In the genomic region with DNA sequence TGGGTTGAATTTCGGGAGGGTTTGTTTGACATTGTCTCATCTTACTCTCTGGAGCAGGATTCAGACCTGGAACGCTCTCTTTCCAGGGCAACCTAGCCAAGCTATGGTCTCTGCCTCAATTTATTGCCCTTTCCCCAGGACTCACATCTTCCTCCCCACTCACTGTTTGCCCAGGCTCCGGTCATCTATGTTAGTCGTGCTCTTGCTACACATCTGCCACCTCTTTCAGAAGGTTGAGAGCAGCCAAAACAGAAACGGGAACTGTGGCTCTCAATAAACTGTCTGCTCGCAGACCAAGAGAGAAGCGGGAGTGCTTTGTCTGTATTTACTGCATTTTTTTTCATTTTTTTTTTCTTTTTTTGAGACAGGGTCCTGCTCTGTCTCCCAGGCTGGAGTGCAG, we compare ENCODE assay signal across 8 cellular contexts.
A peak's percentile ranks its signal among the peaks of the same experiment; 100 is the strongest.
DNase-seq lines count a peak whose midpoint lies in the region; ATAC-seq and FAIRE-seq lines count a peak whose summit lies in the region.

No MANE protein-coding gene starts in this region.

- no peak overlapping the region for H2AFZ ChIP-seq in trophoblast cell (ENCODE audit: insufficient read depth, low read length, poor library complexity)

- no peak overlapping the region for H4K91ac ChIP-seq in trophoblast cell (ENCODE audit: low read depth, low read length)

- no peaks in the 10 kb centered on the region for H3K27me3 ChIP-seq in trophoblast cell (ENCODE audit: insufficient read depth, low read length)

- no peak overlapping the region for H3K14ac ChIP-seq in trophoblast cell (ENCODE audit: low read length)

- H3K4me1 ChIP-seq in trophoblast cell (ENCODE audit: control insufficient read depth in 1 of 2, insufficient read depth in 2 of 2, low read length in 2 of 2) = no peaks in the 10 kb centered on the region

- H3K4me2 ChIP-seq in trophoblast cell (ENCODE audit: low read length) = no peak overlapping the region

- no peak overlapping the region for H3K4me3 ChIP-seq in trophoblast cell (ENCODE audit: low read depth, low read length)

- H3K18ac ChIP-seq in trophoblast cell (ENCODE audit: low read length) = no peak overlapping the region

- no peak overlapping the region for H3K9ac ChIP-seq in trophoblast cell (ENCODE audit: low read length)

- H4K12ac ChIP-seq in trophoblast cell (ENCODE audit: low read depth, low read length) = no peak overlapping the region

- H2BK12ac ChIP-seq in trophoblast cell (ENCODE audit: low read length) = no peak overlapping the region

- FAIRE-seq in GM18507 (lab: Jason Lieb, UNC) = peak; percentile 84

- DNase-seq in GM18507 (ENCODE audit: extremely low spot score, insufficient read length, low read depth) = no peak
- peak; percentile 96 for DNase-seq in NOMO-1 treated with DMSO at 0.1 percent for 48 hours (lab: John Stamatoyannopoulos, UW; ENCODE audit: unreplicated experiment)
- DNase-seq in midbrain (lab: John Stamatoyannopoulos, UW) = peak; percentile 31
- DNase-seq in NCI-H1105 (lab: John Stamatoyannopoulos, UW) = no peak
- DNase-seq in trophoblast cell = no peak
- DNase-seq in NCI-H226 = no peak

- no peak overlapping the region for H3K23ac ChIP-seq in trophoblast cell (ENCODE audit: low read length)

- no peak overlapping the region for H2BK120ac ChIP-seq in trophoblast cell (ENCODE audit: insufficient read depth, low read length, poor library complexity)

- H3K4ac ChIP-seq in trophoblast cell (ENCODE audit: low read depth, low read length) = no peak overlapping the region

- no peaks in the 10 kb centered on the region for H3K79me1 ChIP-seq in trophoblast cell (ENCODE audit: low read length)

- H3K79me2 ChIP-seq in trophoblast cell (ENCODE audit: control insufficient read depth, insufficient read depth, low read length, poor library complexity) = no peaks in the 10 kb centered on the region

- H3K9me3 ChIP-seq in trophoblast cell (ENCODE audit: insufficient read depth, low read depth, low read length) = no peaks in the 10 kb centered on the region

- no peak overlapping the region for H3K27ac ChIP-seq in trophoblast cell (ENCODE audit: low read depth, low read length)

- H2BK5ac ChIP-seq in trophoblast cell (ENCODE audit: low read depth, low read length, poor library complexity) = no peak overlapping the region

- no CpG with 5 or more reads among the region's 7 CpGs for WGBS in trophoblast cell (ENCODE audit: extremely low coverage, insufficient coverage, insufficient read length)

- H4K8ac ChIP-seq in trophoblast cell (ENCODE audit: low read depth, low read length) = no peak overlapping the region

- H2AK5ac ChIP-seq in trophoblast cell (ENCODE audit: low read length) = no peak overlapping the region

- ATAC-seq in HG02623 (IDR thresholded peaks at IDR 0.05; ENCODE audit: unreplicated experiment) = peak; percentile 34
- ATAC-seq in activated CD4-positive, CD25-positive, alpha-beta regulatory T cell treated with anti-CD3 and anti-CD28 coated beads, Interleukin-2, amount 50 U/mL, for 24 hours = no peak

- H3K36me3 ChIP-seq in trophoblast cell (ENCODE audit: control insufficient read depth in 1 of 2, insufficient read depth in 2 of 2, low read length in 2 of 2) = no peaks in the 10 kb centered on the region

Comparison
In these comparisons a context has a peak if more than half of its experiments do, and no peak if none do; other contexts are left out.
1. DNase-seq: peak in NOMO-1 treated with DMSO at 0.1 percent for 48 hours (single experiment) and midbrain (single experiment); none in GM18507 (single experiment), NCI-H1105 (single experiment), trophoblast cell (0 of 2) and NCI-H226 (single experiment).